ENCODE assay signal across 12 cellular contexts in the genomic region with DNA sequence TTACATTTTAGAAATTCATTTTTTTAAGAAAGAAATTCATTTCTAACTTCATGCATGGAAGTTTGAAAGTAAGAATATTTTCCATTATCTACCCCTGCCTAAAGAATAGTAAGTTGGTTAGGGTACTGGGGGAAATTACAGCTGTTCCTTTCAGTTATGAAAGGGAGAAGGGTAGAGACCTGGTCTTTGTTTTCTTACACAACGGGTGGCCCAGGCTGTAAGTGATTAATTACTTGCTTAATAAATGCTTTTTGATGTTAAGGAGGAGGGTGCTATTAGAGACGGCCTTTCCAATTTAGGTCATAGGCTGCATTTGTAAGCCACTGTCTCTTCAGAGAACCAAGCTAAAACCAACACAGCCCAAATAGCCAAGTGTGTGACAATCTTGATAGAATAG. TPM values are rescaled to one million over a fixed set of nuclear protein-coding genes. Genes with fewer than 3 reads are reported as not detected.
A peak's percentile ranks its signal among the peaks of the same experiment; 100 is the strongest.
DNase-seq lines count a peak whose midpoint lies in the region; FAIRE-seq and TF ChIP-seq lines count a peak whose summit lies in the region.
"Had no signal": no experiment of that assay in that cellular context is flagged by ENCODE, and none has a peak within 500 bp of the region (broad histone marks: within the 10 kb centered on the region; RNA-seq: fewer than 3 reads in every experiment).

No MANE protein-coding gene starts in this region.

- peak overlapping the region; percentile 1 for H3K4me3 ChIP-seq in AG04449 (ENCODE audit: low read depth, low read length)
- H3K4me3 ChIP-seq in Karpas-422 (ENCODE audit: low read length): peak overlapping the region; percentile 54
- H3K4me3 ChIP-seq in astrocyte (ENCODE audit: insufficient read depth, low read depth, low read length): peak overlapping the region; percentile 40
- no peak overlapping the region for H3K4me3 ChIP-seq in keratinocyte (ENCODE audit: control insufficient read depth in 2 of 3, extremely low read depth in 1 of 3, insufficient read depth in 2 of 3, low read depth in 1 of 3, low read length in 3 of 3)
- H3K4me3 ChIP-seq in ascending aorta: no peak overlapping the region
- H3K4me3 ChIP-seq: ovary had no signal

- H3K4me1 ChIP-seq in Karpas-422 (ENCODE audit: low read length): peaks cover 90% of the 10 kb centered on the region
- H3K4me1 ChIP-seq in astrocyte (ENCODE audit: insufficient read depth, low read length): peaks cover 39% of the 10 kb centered on the region
- H3K4me1 ChIP-seq in keratinocyte (ENCODE audit: control insufficient read depth, extremely low read depth, insufficient read depth, low read length): peaks cover 47% of the 10 kb centered on the region
- no peaks in the 10 kb centered on the region for H3K4me1 ChIP-seq in ascending aorta

- H3K36me3 ChIP-seq in Karpas-422 (ENCODE audit: insufficient read depth, low read length) (no peaks in the 10 kb centered on the region), astrocyte (ENCODE audit: insufficient read depth, low read length) (no peaks in the 10 kb centered on the region), keratinocyte (ENCODE audit: control insufficient read depth in 2 of 2, extremely low read depth in 1 of 2, insufficient read depth in 2 of 2, low read length in 2 of 2) (peaks cover 2 to 4% of the 10 kb centered on the region in 2 experiments), ascending aorta (no peaks in the 10 kb centered on the region)
- H3K36me3 ChIP-seq: ovary had no signal

- dilution Hi-C loops in keratinocyte (cut with MboI; ENCODE audit: extremely low pct_ligation_motif_present, low sequenced_read_pairs): no loop called here

- no peaks in the 10 kb centered on the region for H3K9me2 ChIP-seq in Karpas-422 (replicated peaks; ENCODE audit: insufficient read depth, low read length)

- H3K9me3 Mint-ChIP-seq in astrocyte (ENCODE audit: unreplicated experiment): no peaks in the 10 kb centered on the region

- H3K27me3 ChIP-seq in Karpas-422 (ENCODE audit: low read length): no peaks in the 10 kb centered on the region
- no peaks in the 10 kb centered on the region for H3K27me3 ChIP-seq in astrocyte (ENCODE audit: insufficient read depth, low read length)
- no peaks in the 10 kb centered on the region for H3K27me3 ChIP-seq in keratinocyte (ENCODE audit: control insufficient read depth, extremely low read depth, insufficient read depth, low read length)
- H3K27me3 ChIP-seq in ascending aorta: no peaks in the 10 kb centered on the region
- H3K27me3 ChIP-seq: ovary had no signal

- H4K20me1 ChIP-seq in Karpas-422 (ENCODE audit: insufficient read depth, low read depth, low read length) (no peaks in the 10 kb centered on the region), astrocyte (ENCODE audit: insufficient read depth, low read length) (peaks cover 20% of the 10 kb centered on the region), keratinocyte (ENCODE audit: control insufficient read depth, extremely low read depth, insufficient read depth, low read length) (no peaks in the 10 kb centered on the region)

- H3K27me3 Mint-ChIP-seq in astrocyte (ENCODE audit: low read depth, unreplicated experiment): no peaks in the 10 kb centered on the region

- H3K4me1 Mint-ChIP-seq in astrocyte (ENCODE audit: low read depth, unreplicated experiment): peaks cover 74% of the 10 kb centered on the region

- peak overlapping the region; percentile 95 for H3K4me2 ChIP-seq in Karpas-422 (ENCODE audit: low read depth, low read length, poor library complexity, severe bottlenecking)
- H3K4me2 ChIP-seq in astrocyte (ENCODE audit: low read length): peak overlapping the region; percentile 86
- H3K4me2 ChIP-seq in keratinocyte (ENCODE audit: control insufficient read depth, extremely low read depth, insufficient read depth, low read depth, low read length): peak overlapping the region; percentile 41

- H3K27ac Mint-ChIP-seq in astrocyte (ENCODE audit: unreplicated experiment): peak overlapping the region; percentile 91

- POLR2A ChIA-PET in AG04449 (lab: Yijun Ruan, JAX): interaction anchor here (2.1 kb wide), 1 partner anchor 11 kb away, joined by 21 read pairs; the partner anchor contains the start of gene SCD5

- no peak for DNase-seq in AG04449 (ENCODE audit: low read depth, low spot score)
- peak; percentile 50 for DNase-seq in Karpas-422
- peak; percentile 24 for DNase-seq in astrocyte (ENCODE audit: low read depth)
- no peak for DNase-seq in keratinocyte (ENCODE audit: low read depth, low spot score)
- no peak for DNase-seq in posterior vena cava (ENCODE audit: low spot score)
- no peak for DNase-seq in ascending aorta (ENCODE audit: low spot score in 2 of 2)
- no peak for DNase-seq in NCI-H2107 (lab: John Stamatoyannopoulos, UW)
- DNase-seq in putamen (ENCODE audit: low spot score): no peak
- DNase-seq: DND-41; stimulated activated CD4-positive, alpha-beta T cell treated with anti-CD3 and anti-CD28 coated beads, Interleukin-15, amount 100 ng/mL, for 24 hours; T-helper 2 cell had no signal

- no peak for FAIRE-seq in astrocyte (lab: Jason Lieb, UNC)
- no peak for FAIRE-seq in keratinocyte (lab: Jason Lieb, UNC)

- H2AFZ ChIP-seq in Karpas-422 (ENCODE audit: low read length) (no peak overlapping the region), astrocyte (ENCODE audit: low read depth, low read length) (no peak overlapping the region), keratinocyte (ENCODE audit: control insufficient read depth, low read length) (no peak overlapping the region)

- H3K27ac ChIP-seq in Karpas-422 (ENCODE audit: low read length) (peak overlapping the region; percentile 100), astrocyte (ENCODE audit: low read depth, low read length) (peak overlapping the region; percentile 81), keratinocyte (ENCODE audit: control insufficient read depth, insufficient read depth, low read length) (peak overlapping the region; percentile 55), ascending aorta (no peak overlapping the region)
- H3K27ac ChIP-seq: ovary had no signal

- H3K4me3 Mint-ChIP-seq in astrocyte (ENCODE audit: unreplicated experiment): peak overlapping the region; percentile 75

- intact Hi-C loops in posterior vena cava (cut with DNase I): no loop called here
- intact Hi-C loops in ascending aorta (cut with DNase I): no loop called here

- no peak for TF ChIP-seq CTCF in AG04449 (IDR thresholded peaks at IDR 0.05; ENCODE audit: insufficient read depth, low read length, missing control alignments)
- TF ChIP-seq CTCF in astrocyte (IDR thresholded peaks at IDR 0.05; ENCODE audit: insufficient read depth, low read depth, low read length): no peak
- TF ChIP-seq CTCF in keratinocyte (optimal IDR thresholded peaks at IDR 0.05 in 1 of 3, IDR thresholded peaks at IDR 0.05 in 1 of 3, conservative IDR thresholded peaks at IDR 0.05 in 1 of 3; ENCODE audit: extremely low read depth in 1 of 3, insufficient read depth in 2 of 3, low read length in 3 of 3): no peak
- TF ChIP-seq CTCF in ascending aorta (IDR thresholded peaks at IDR 0.05): no peak

- H3K9me3 ChIP-seq in Karpas-422 (ENCODE audit: low read length): no peaks in the 10 kb centered on the region
- H3K9me3 ChIP-seq in astrocyte (ENCODE audit: insufficient read depth, low read depth, low read length): no peaks in the 10 kb centered on the region
- peaks cover 14% of the 10 kb centered on the region for H3K9me3 ChIP-seq in keratinocyte (ENCODE audit: control insufficient read depth, low read depth, low read length)
- no peaks in the 10 kb centered on the region for H3K9me3 ChIP-seq in ascending aorta
- H3K9me3 ChIP-seq: ovary had no signal

- no peaks in the 10 kb centered on the region for H3K9me1 ChIP-seq in keratinocyte (ENCODE audit: control insufficient read depth, extremely low read depth, insufficient read depth, low read length)

- H3K36me3 Mint-ChIP-seq in astrocyte (ENCODE audit: low read depth, unreplicated experiment): peaks cover 11% of the 10 kb centered on the region

- H3K9ac ChIP-seq in Karpas-422 (ENCODE audit: low read length): peak overlapping the region; percentile 67
- H3K9ac ChIP-seq in astrocyte (ENCODE audit: low read length): peak overlapping the region; percentile 47
- no peak overlapping the region for H3K9ac ChIP-seq in keratinocyte (ENCODE audit: control insufficient read depth, extremely low read depth, insufficient read depth, low read length)

- H3K79me2 ChIP-seq in Karpas-422 (ENCODE audit: low read length) (peaks cover 34% of the 10 kb centered on the region), astrocyte (ENCODE audit: insufficient read depth, low read length) (peaks cover 60% of the 10 kb centered on the region), keratinocyte (ENCODE audit: control insufficient read depth, insufficient read depth, low read length) (peaks cover 59% of the 10 kb centered on the region)

- CTCF ChIA-PET in AG04449 (lab: Yijun Ruan, JAX): interaction anchor here (1.1 to 4.4 kb wide), 6 partner anchors 10 to 357 kb away, joined by 3 to 17 read pairs (median 8); partner anchors contain the start of gene SCD5

RNA-seq across cellular contexts. Expression of gene SCD5, which starts 12.6 kb away (rescaled TPM):
- total RNA-seq in Karpas-422 (2014; rRNA removed; shearing (Covaris generic); ENCODE audit: low replicate concordance): 14.0 and 14.9 TPM in 2 replicates
- total RNA-seq in astrocyte (61.7 and 63.1 TPM in 2 replicates), posterior vena cava (10 to 100 TPM; 11.9 to 16.7 TPM), ascending aorta (28.0 TPM)
- 33.5 to 42.5 TPM (median 39.4 TPM) in 3 replicates for polyA plus RNA-seq in keratinocyte
- 24.7 TPM for polyA plus RNA-seq in keratinocyte (2011; ENCODE audit: low read depth)
- 48.7 and 54.0 TPM in 2 replicates for polyA plus RNA-seq in keratinocyte (2011; cell fraction: cytosol; rRNA removed)
- 65.6 and 67.8 TPM in 2 replicates for polyA plus RNA-seq in keratinocyte (2011; cell fraction: nucleus; rRNA removed)
- 25.2 and 47.0 TPM in 2 replicates for polyA plus RNA-seq in keratinocyte (2012; ENCODE audit: low replicate concordance)
- polyA minus RNA-seq in keratinocyte: 34.9 to 59.8 TPM (median 42.4 TPM) in 3 replicates
- 71.9 TPM for polyA minus RNA-seq in keratinocyte (2011; cell fraction: cytosol; rRNA and poly(A)+ RNA removed)
- 57.8 and 79.8 TPM in 2 replicates for polyA minus RNA-seq in keratinocyte (2011; cell fraction: nucleus; rRNA and poly(A)+ RNA removed)

Comparison
In these comparisons a context has a peak if more than half of its experiments do, and no peak if none do; other contexts are left out.
1. DNase-seq: peak in Karpas-422 (single experiment) and astrocyte (single experiment); none in AG04449 (single experiment), keratinocyte (single experiment), posterior vena cava (single experiment), ascending aorta (0 of 2), NCI-H2107 (single experiment) and putamen (single experiment).
2. H3K4me3 ChIP-seq: peak in AG04449 (single experiment), Karpas-422 (single experiment) and astrocyte (single experiment); none in keratinocyte (0 of 3) and ascending aorta (0 of 2).
3. H3K27ac ChIP-seq: peak in Karpas-422 (single experiment), astrocyte (single experiment) and keratinocyte (single experiment); none in ascending aorta (0 of 2).
4. H3K4me2 ChIP-seq: peak in every context shown above with its lines; median percentile 95 in Karpas-422; 86 in astrocyte; 41 in keratinocyte.